In genomic region chr5:56012281-56012963, GRCh38 we compare ENCODE assay signal across 1 cellular context.
TF ChIP-seq lines count a peak whose summit lies in the region.

No MANE protein-coding gene starts in this region.

TF ChIP-seq in HepG2, 621 proteins besides CTCF, POLR2A, EP300 and RAD21 (continued from another document and continues in another):
- TF ChIP-seq ZBTB7B (CRISPR knock-in tag; IDR thresholded peaks at IDR 0.05), result peak; percentile 75
- 0 out of 2 replicates have a peak, but pooled peaks have one; percentile 30 for TF ChIP-seq RFXANK (CRISPR knock-in tag; IDR thresholded peaks at IDR 0.05)
- TF ChIP-seq ZNF598 (CRISPR knock-in tag; IDR thresholded peaks at IDR 0.05; ENCODE audit: borderline replicate concordance), result no peak
- 0 out of 2 replicates have a peak, but pooled peaks have one; percentile 34 for TF ChIP-seq ZBTB25 (CRISPR knock-in tag; IDR thresholded peaks at IDR 0.05)
- 0 out of 2 replicates have a peak, but pooled peaks have one; percentile 35 for TF ChIP-seq BCL6 (CRISPR knock-in tag; IDR thresholded peaks at IDR 0.05)
- peak; percentile 43; the same call in 1 of the 2 replicates for TF ChIP-seq YEATS2 (CRISPR knock-in tag; IDR thresholded peaks at IDR 0.05; ENCODE audit: borderline replicate concordance)
- 0 out of 2 replicates have a peak, but pooled peaks have one; percentile 18 for TF ChIP-seq SMC3 (IDR thresholded peaks at IDR 0.05; ENCODE audit: low read length)
- 0 out of 2 replicates have a peak, but pooled peaks have one; percentile 13 for TF ChIP-seq REPIN1 (CRISPR knock-in tag; IDR thresholded peaks at IDR 0.05; ENCODE audit: borderline replicate concordance, low read depth)
- peak; percentile 61; the same call in 1 of the 2 replicates for TF ChIP-seq TFDP2 (CRISPR knock-in tag; IDR thresholded peaks at IDR 0.05)
- no peak for TF ChIP-seq NFE2L1 (CRISPR knock-in tag; IDR thresholded peaks at IDR 0.05; ENCODE audit: borderline replicate concordance)
- no peak for TF ChIP-seq KAT2B (IDR thresholded peaks at IDR 0.05; ENCODE audit: borderline replicate concordance, low read depth, low read length)
- TF ChIP-seq RFX3 (CRISPR knock-in tag; IDR thresholded peaks at IDR 0.05), result no peak
- TF ChIP-seq CENPBD1 (CRISPR knock-in tag; IDR thresholded peaks at IDR 0.05; ENCODE audit: borderline replicate concordance, low read depth), result no peak
- TF ChIP-seq ZNF552 (CRISPR knock-in tag; IDR thresholded peaks at IDR 0.05; ENCODE audit: borderline replicate concordance), result no peak
- TF ChIP-seq HNF4G (IDR thresholded peaks at IDR 0.05; ENCODE audit: borderline replicate concordance, low read depth, low read length), result peak; percentile 70; the same call in 1 of the 2 replicates
- no peak for TF ChIP-seq HNF4G (CRISPR knock-in tag; IDR thresholded peaks at IDR 0.05; ENCODE audit: borderline replicate concordance, low read depth)
- 0 out of 2 replicates have a peak, but pooled peaks have one; percentile 49 for TF ChIP-seq ZKSCAN8 (CRISPR knock-in tag; IDR thresholded peaks at IDR 0.05; ENCODE audit: borderline replicate concordance)
- no peak for TF ChIP-seq JUN (CRISPR knock-in tag; IDR thresholded peaks at IDR 0.05)
- no peak for TF ChIP-seq CREBL2 (CRISPR knock-in tag; IDR thresholded peaks at IDR 0.05; ENCODE audit: borderline replicate concordance)
- no peak for TF ChIP-seq TBX3 (IDR thresholded peaks at IDR 0.05; ENCODE audit: borderline replicate concordance)
- TF ChIP-seq GATAD2A (CRISPR knock-in tag; IDR thresholded peaks at IDR 0.05), result peak; percentile 79
- no peak for TF ChIP-seq HBP1 (CRISPR knock-in tag; IDR thresholded peaks at IDR 0.05; ENCODE audit: low read depth)
- no peak for TF ChIP-seq ZNF512B (CRISPR knock-in tag; IDR thresholded peaks at IDR 0.05; ENCODE audit: borderline replicate concordance)
- TF ChIP-seq, protein P1, sequence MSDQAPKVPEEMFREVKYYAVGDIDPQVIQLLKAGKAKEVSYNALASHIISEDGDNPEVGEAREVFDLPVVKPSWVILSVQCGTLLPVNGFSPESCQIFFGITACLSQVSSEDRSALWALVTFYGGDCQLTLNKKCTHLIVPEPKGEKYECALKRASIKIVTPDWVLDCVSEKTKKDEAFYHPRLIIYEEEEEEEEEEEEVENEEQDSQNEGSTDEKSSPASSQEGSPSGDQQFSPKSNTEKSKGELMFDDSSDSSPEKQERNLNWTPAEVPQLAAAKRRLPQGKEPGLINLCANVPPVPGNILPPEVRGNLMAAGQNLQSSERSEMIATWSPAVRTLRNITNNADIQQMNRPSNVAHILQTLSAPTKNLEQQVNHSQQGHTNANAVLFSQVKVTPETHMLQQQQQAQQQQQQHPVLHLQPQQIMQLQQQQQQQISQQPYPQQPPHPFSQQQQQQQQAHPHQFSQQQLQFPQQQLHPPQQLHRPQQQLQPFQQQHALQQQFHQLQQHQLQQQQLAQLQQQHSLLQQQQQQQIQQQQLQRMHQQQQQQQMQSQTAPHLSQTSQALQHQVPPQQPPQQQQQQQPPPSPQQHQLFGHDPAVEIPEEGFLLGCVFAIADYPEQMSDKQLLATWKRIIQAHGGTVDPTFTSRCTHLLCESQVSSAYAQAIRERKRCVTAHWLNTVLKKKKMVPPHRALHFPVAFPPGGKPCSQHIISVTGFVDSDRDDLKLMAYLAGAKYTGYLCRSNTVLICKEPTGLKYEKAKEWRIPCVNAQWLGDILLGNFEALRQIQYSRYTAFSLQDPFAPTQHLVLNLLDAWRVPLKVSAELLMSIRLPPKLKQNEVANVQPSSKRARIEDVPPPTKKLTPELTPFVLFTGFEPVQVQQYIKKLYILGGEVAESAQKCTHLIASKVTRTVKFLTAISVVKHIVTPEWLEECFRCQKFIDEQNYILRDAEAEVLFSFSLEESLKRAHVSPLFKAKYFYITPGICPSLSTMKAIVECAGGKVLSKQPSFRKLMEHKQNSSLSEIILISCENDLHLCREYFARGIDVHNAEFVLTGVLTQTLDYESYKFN (CRISPR knock-in tag; conservative IDR thresholded peaks at IDR 0.05), result peak; percentile 81
- no peak for TF ChIP-seq MEIS1 (CRISPR knock-in tag; IDR thresholded peaks at IDR 0.05; ENCODE audit: borderline replicate concordance)
- TF ChIP-seq SNRNP70 (IDR thresholded peaks at IDR 0.05; ENCODE audit: low read depth, low read length), result no peak
- TF ChIP-seq ZNF605 (CRISPR knock-in tag; IDR thresholded peaks at IDR 0.05), result no peak
- TF ChIP-seq ZNF672 (CRISPR knock-in tag; IDR thresholded peaks at IDR 0.05), result no peak
- TF ChIP-seq, protein P2, sequence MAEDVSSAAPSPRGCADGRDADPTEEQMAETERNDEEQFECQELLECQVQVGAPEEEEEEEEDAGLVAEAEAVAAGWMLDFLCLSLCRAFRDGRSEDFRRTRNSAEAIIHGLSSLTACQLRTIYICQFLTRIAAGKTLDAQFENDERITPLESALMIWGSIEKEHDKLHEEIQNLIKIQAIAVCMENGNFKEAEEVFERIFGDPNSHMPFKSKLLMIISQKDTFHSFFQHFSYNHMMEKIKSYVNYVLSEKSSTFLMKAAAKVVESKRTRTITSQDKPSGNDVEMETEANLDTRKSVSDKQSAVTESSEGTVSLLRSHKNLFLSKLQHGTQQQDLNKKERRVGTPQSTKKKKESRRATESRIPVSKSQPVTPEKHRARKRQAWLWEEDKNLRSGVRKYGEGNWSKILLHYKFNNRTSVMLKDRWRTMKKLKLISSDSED (CRISPR knock-in tag; IDR thresholded peaks at IDR 0.05), result no peak
- no peak for TF ChIP-seq HES4 (CRISPR knock-in tag; IDR thresholded peaks at IDR 0.05; ENCODE audit: borderline replicate concordance)
- TF ChIP-seq NONO (IDR thresholded peaks at IDR 0.05), result no peak
- 0 out of 2 replicates have a peak, but pooled peaks have one; percentile 23 for TF ChIP-seq NONO (CRISPR knock-in tag; conservative IDR thresholded peaks at IDR 0.05)
- no peak for TF ChIP-seq NAIF1 (CRISPR knock-in tag; IDR thresholded peaks at IDR 0.05; ENCODE audit: borderline replicate concordance)
- no peak for TF ChIP-seq ZFP90 (CRISPR knock-in tag; IDR thresholded peaks at IDR 0.05; ENCODE audit: borderline replicate concordance)
- peak; percentile 59; the same call in 1 of the 2 replicates for TF ChIP-seq FOXA3 (CRISPR knock-in tag; IDR thresholded peaks at IDR 0.05)
- no peak for TF ChIP-seq KLF6 (CRISPR knock-in tag; IDR thresholded peaks at IDR 0.05)
- 0 out of 2 replicates have a peak, but pooled peaks have one; percentile 6 for TF ChIP-seq ZNF430 (CRISPR knock-in tag; IDR thresholded peaks at IDR 0.05)
- TF ChIP-seq ZNF570 (CRISPR knock-in tag; IDR thresholded peaks at IDR 0.05; ENCODE audit: borderline replicate concordance), result no peak
- no peak for TF ChIP-seq SP140L (CRISPR knock-in tag; IDR thresholded peaks at IDR 0.05; ENCODE audit: borderline replicate concordance)
- no peak for TF ChIP-seq MXD1 (CRISPR knock-in tag; IDR thresholded peaks at IDR 0.05)
- no peak for TF ChIP-seq ZNF878 (CRISPR knock-in tag; IDR thresholded peaks at IDR 0.05)
- no peak for TF ChIP-seq ARNT2 (CRISPR knock-in tag; IDR thresholded peaks at IDR 0.05; ENCODE audit: low read depth)
- no peak for TF ChIP-seq ZSCAN31 (CRISPR knock-in tag; IDR thresholded peaks at IDR 0.05; ENCODE audit: low read depth)
- no peak for TF ChIP-seq ZMYM2 (CRISPR knock-in tag; IDR thresholded peaks at IDR 0.05)
- TF ChIP-seq RARG (CRISPR knock-in tag; IDR thresholded peaks at IDR 0.05; ENCODE audit: low read depth), result no peak
- TF ChIP-seq ZNF354B (CRISPR knock-in tag; IDR thresholded peaks at IDR 0.05), result peak; percentile 23; the same call in 1 of the 2 replicates
- TF ChIP-seq ZNF329 (CRISPR knock-in tag; IDR thresholded peaks at IDR 0.05; ENCODE audit: low read depth), result no peak
- TF ChIP-seq, protein P3, sequence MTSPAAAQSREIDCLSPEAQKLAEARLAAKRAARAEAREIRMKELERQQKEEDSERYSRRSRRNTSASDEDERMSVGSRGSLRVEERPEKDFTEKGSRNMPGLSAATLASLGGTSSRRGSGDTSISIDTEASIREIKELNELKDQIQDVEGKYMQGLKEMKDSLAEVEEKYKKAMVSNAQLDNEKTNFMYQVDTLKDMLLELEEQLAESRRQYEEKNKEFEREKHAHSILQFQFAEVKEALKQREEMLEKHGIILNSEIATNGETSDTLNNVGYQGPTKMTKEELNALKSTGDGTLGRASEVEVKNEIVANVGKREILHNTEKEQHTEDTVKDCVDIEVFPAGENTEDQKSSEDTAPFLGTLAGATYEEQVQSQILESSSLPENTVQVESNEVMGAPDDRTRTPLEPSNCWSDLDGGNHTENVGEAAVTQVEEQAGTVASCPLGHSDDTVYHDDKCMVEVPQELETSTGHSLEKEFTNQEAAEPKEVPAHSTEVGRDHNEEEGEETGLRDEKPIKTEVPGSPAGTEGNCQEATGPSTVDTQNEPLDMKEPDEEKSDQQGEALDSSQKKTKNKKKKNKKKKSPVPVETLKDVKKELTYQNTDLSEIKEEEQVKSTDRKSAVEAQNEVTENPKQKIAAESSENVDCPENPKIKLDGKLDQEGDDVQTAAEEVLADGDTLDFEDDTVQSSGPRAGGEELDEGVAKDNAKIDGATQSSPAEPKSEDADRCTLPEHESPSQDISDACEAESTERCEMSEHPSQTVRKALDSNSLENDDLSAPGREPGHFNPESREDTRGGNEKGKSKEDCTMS (CRISPR knock-in tag; conservative IDR thresholded peaks at IDR 0.05), result no peak
- TF ChIP-seq, protein P4, sequence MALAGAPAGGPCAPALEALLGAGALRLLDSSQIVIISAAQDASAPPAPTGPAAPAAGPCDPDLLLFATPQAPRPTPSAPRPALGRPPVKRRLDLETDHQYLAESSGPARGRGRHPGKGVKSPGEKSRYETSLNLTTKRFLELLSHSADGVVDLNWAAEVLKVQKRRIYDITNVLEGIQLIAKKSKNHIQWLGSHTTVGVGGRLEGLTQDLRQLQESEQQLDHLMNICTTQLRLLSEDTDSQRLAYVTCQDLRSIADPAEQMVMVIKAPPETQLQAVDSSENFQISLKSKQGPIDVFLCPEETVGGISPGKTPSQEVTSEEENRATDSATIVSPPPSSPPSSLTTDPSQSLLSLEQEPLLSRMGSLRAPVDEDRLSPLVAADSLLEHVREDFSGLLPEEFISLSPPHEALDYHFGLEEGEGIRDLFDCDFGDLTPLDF (CRISPR knock-in tag; IDR thresholded peaks at IDR 0.05), result no peak
- peak; percentile 69; the same call in 1 of the 2 replicates for TF ChIP-seq KDM6A (CRISPR knock-in tag; IDR thresholded peaks at IDR 0.05; ENCODE audit: low read depth)
- TF ChIP-seq ZNF775 (CRISPR knock-in tag; IDR thresholded peaks at IDR 0.05; ENCODE audit: borderline replicate concordance), result no peak
- TF ChIP-seq NFYB (CRISPR knock-in tag; IDR thresholded peaks at IDR 0.05), result peak; percentile 42; the same call in 1 of the 2 replicates
- TF ChIP-seq FOSL2 (CRISPR knock-in tag; IDR thresholded peaks at IDR 0.05), result peak; percentile 34; the same call in 1 of the 2 replicates
- 0 out of 2 replicates have a peak, but pooled peaks have one; percentile 36 for TF ChIP-seq TOPORS (CRISPR knock-in tag; IDR thresholded peaks at IDR 0.05)
